In the genomic region with DNA sequence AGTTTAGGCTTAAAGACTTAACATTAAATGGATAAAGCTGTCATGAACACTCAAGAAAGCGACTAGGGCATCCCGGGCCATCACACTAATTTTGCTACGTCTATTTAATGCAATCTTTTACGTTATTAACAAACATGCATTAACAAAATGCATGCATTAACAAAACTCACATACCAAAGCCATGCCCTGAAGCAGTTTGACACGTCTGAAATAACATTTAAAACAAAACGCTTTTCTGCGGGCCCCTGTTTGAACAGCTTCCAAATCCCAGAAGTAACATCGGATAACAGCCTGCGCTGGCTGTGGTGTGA, we compare ENCODE assay signal across 9 cellular contexts. TPM values are rescaled to one million over a fixed set of nuclear protein-coding genes. Genes with fewer than 3 reads are reported as not detected.
DNase-seq lines count a peak whose midpoint lies in the region; ATAC-seq and TF ChIP-seq lines count a peak whose summit lies in the region.
"Had no signal": no experiment of that assay in that cellular context is flagged by ENCODE, and none has a peak within 500 bp of the region (broad histone marks: within the 10 kb centered on the region; RNA-seq: fewer than 3 reads in every experiment).

No MANE protein-coding gene starts in this region.

- no peaks in the 10 kb centered on the region for H3K9me3 Mint-ChIP-seq in stimulated activated naive CD8-positive, alpha-beta T cell treated with anti-CD3 and anti-CD28 coated beads, Interleukin-15, Interleukin-2, amounts not matched to agents 100 ng/mL and 50 ng/mL, for 24 hours
- H3K9me3 Mint-ChIP-seq in mesothelial cell of epicardium: no peaks in the 10 kb centered on the region

- no peaks in the 10 kb centered on the region for H3K36me3 Mint-ChIP-seq in stimulated activated naive CD8-positive, alpha-beta T cell treated with anti-CD3 and anti-CD28 coated beads, Interleukin-15, Interleukin-2, amounts not matched to agents 100 ng/mL and 50 ng/mL, for 24 hours (ENCODE audit: low read depth)
- H3K36me3 Mint-ChIP-seq in mesothelial cell of epicardium: no peaks in the 10 kb centered on the region

- TF ChIP-seq POLR2A in breast epithelium (IDR thresholded peaks at IDR 0.05): no peak
- TF ChIP-seq POLR2A in vagina (IDR thresholded peaks at IDR 0.05): no peak
- TF ChIP-seq POLR2A in GM18505 (IDR thresholded peaks at IDR 0.05; ENCODE audit: borderline replicate concordance, extremely low read depth, insufficient read depth, insufficient read length): no peak

- H3K27me3 ChIP-seq in breast epithelium: no peaks in the 10 kb centered on the region
- no peaks in the 10 kb centered on the region for H3K27me3 ChIP-seq in vagina

- peaks cover 0 to 4% of the 10 kb centered on the region in 2 donors for H3K4me1 ChIP-seq in breast epithelium
- H3K4me1 ChIP-seq in vagina: peaks cover 18% of the 10 kb centered on the region

- no peak for ATAC-seq in stimulated activated naive CD8-positive, alpha-beta T cell treated with anti-CD3 and anti-CD28 coated beads, Interleukin-15, Interleukin-2, amounts not matched to agents 100 U/mL and 50 U/mL, for 24 hours
- ATAC-seq in GM18505 (IDR thresholded peaks at IDR 0.05; ENCODE audit: unreplicated experiment): no peak

- TF ChIP-seq CTCF in breast epithelium (IDR thresholded peaks at IDR 0.05) (no peak), mesothelial cell of epicardium (IDR thresholded peaks at IDR 0.05; ENCODE audit: unreplicated experiment) (no peak), vagina (IDR thresholded peaks at IDR 0.05) (no peak)

- no peak overlapping the region for H3K27ac Mint-ChIP-seq in stimulated activated naive CD8-positive, alpha-beta T cell treated with anti-CD3 and anti-CD28 coated beads, Interleukin-15, Interleukin-2, amounts not matched to agents 100 ng/mL and 50 ng/mL, for 24 hours
- H3K27ac Mint-ChIP-seq in mesothelial cell of epicardium: peak overlapping the region; percentile 94

- H3K27me3 Mint-ChIP-seq in stimulated activated naive CD8-positive, alpha-beta T cell treated with anti-CD3 and anti-CD28 coated beads, Interleukin-15, Interleukin-2, amounts not matched to agents 100 ng/mL and 50 ng/mL, for 24 hours: peaks cover 55% of the 10 kb centered on the region
- no peaks in the 10 kb centered on the region for H3K27me3 Mint-ChIP-seq in mesothelial cell of epicardium (ENCODE audit: low read depth)

- H3K9me3 ChIP-seq in breast epithelium (no peaks in the 10 kb centered on the region), vagina (no peaks in the 10 kb centered on the region)

- H3K4me1 Mint-ChIP-seq in stimulated activated naive CD8-positive, alpha-beta T cell treated with anti-CD3 and anti-CD28 coated beads, Interleukin-15, Interleukin-2, amounts not matched to agents 100 ng/mL and 50 ng/mL, for 24 hours (ENCODE audit: low read depth): peaks cover 21% of the 10 kb centered on the region
- peaks cover 57% of the 10 kb centered on the region for H3K4me1 Mint-ChIP-seq in mesothelial cell of epicardium

- H3K27ac ChIP-seq in breast epithelium: peak overlapping the region in 1 of 2 donors; percentile 50
- peak overlapping the region; percentile 45 for H3K27ac ChIP-seq in vagina

- DNase-seq in stimulated activated naive CD8-positive, alpha-beta T cell treated with anti-CD3 and anti-CD28 coated beads, Interleukin-15, Interleukin-2, amounts not matched to agents 100 U/mL and 50 U/mL, for 24 hours: no peak
- DNase-seq in breast epithelium (ENCODE audit: low spot score in 2 of 2) (no peak), mesothelial cell of epicardium (ENCODE audit: low spot score in 2 of 2, unreplicated experiment in 2 of 2) (no peak), vagina (ENCODE audit: extremely low spot score in 2 of 2) (peak in 1 of 2 donors; percentile 29), NCI-H226 (no peak)
- no peak for DNase-seq in activated effector memory CD4-positive, alpha-beta T cell treated with Interleukin-2 at 50 U/mL for 16 hours

- H3K4me3 ChIP-seq in breast epithelium (peak overlapping the region; percentile 53 to 77 (median 75)), vagina (peak overlapping the region; percentile 57 to 84)

- H3K36me3 ChIP-seq in breast epithelium (no peaks in the 10 kb centered on the region), vagina (no peaks in the 10 kb centered on the region)

- H3K4me3 Mint-ChIP-seq in stimulated activated naive CD8-positive, alpha-beta T cell treated with anti-CD3 and anti-CD28 coated beads, Interleukin-15, Interleukin-2, amounts not matched to agents 100 ng/mL and 50 ng/mL, for 24 hours: peak overlapping the region; percentile 81
- peak overlapping the region; percentile 94 for H3K4me3 Mint-ChIP-seq in mesothelial cell of epicardium

- intact Hi-C loops in breast epithelium (cut with DNase I; ENCODE audit: low total_unique reads): no loop called here
- intact Hi-C loops in vagina (cut with DNase I): no loop called here

RNA-seq across cellular contexts. Expression of gene B4GALT6, which starts 0.5 kb away (rescaled TPM):
- total RNA-seq in breast epithelium (1 to 10 TPM; 2.9 to 3.8 (median 3.0) TPM), mesothelial cell of epicardium (42.0 to 49.9 TPM (median 46.3 TPM) in 3 replicates), vagina (2.5 TPM)
- total RNA-seq: LHCN-M2 had no signal
